ENCODE assay signal across 8 cellular contexts in the genomic region with DNA sequence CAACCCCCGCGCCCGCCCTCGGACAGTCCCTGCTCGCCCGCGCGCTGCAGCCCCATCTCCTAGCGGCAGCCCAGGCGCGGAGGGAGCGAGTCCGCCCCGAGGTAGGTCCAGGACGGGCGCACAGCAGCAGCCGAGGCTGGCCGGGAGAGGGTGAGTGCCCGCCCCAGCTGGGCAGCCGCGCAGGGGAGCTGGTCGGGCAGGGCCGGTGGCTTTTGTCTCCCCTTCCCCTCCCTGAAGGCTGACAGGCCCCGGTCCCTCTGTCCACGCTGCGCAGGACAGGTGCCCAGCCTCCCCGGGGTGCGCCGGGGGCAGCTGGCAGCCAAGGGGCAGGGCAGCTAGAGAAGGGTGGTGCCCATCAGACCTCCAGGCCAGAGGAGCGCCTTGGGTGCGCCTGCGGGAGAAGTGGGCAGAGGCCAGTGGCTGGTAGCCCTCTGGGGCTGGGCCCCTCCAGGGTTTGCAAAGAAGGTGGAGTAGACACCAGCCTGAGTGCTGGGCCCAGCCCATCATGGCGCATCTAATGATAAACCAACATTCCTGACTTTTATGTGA. TPM values are rescaled to one million over a fixed set of nuclear protein-coding genes. Genes with fewer than 3 reads are reported as not detected.
DNase-seq lines count a peak whose midpoint lies in the region; ATAC-seq and TF ChIP-seq lines count a peak whose summit lies in the region.

No MANE protein-coding gene starts in this region.

- H3K36me3 ChIP-seq in HCT116 (ENCODE audit: control insufficient read depth in 1 of 2, insufficient read depth in 2 of 2, low read length in 2 of 2) (peaks cover 11 to 20% of the 10 kb centered on the region in 2 experiments), adipocyte (ENCODE audit: control insufficient read depth, insufficient read depth, low read length, severe bottlenecking) (no peaks in the 10 kb centered on the region), iPS-18a (ENCODE audit: control insufficient read depth, low read depth, low read length) (no peaks in the 10 kb centered on the region), smooth muscle cell (ENCODE audit: low read depth) (no peaks in the 10 kb centered on the region)

- H3K27me3 ChIP-seq in HCT116 (ENCODE audit: insufficient read depth, low read length) (no peaks in the 10 kb centered on the region), adipocyte (replicated peaks; ENCODE audit: control insufficient read depth, insufficient read depth, low read length) (peaks cover 46% of the 10 kb centered on the region), iPS-18a (ENCODE audit: control insufficient read depth, insufficient read depth, low read length) (peaks cover 41% of the 10 kb centered on the region), smooth muscle cell (ENCODE audit: low read depth) (peaks cover 41% of the 10 kb centered on the region)

- H3K4me3 ChIP-seq in HCT116 (replicated peaks in 1 of 2; ENCODE audit: low read depth in 1 of 2, low read length in 2 of 2) (peak overlapping the region; percentile 87 to 95), adipocyte (ENCODE audit: low read length) (no peak overlapping the region), iPS-18a (ENCODE audit: low read length) (peak overlapping the region; percentile 46), smooth muscle cell (peak overlapping the region; percentile 52)

- H4K20me1 ChIP-seq in HCT116 (ENCODE audit: insufficient read depth) (no peaks in the 10 kb centered on the region), smooth muscle cell (ENCODE audit: low read depth) (peaks cover 30% of the 10 kb centered on the region)

- H2AFZ ChIP-seq in HCT116 (ENCODE audit: low read depth, low read length, poor library complexity, severe bottlenecking) (no peak overlapping the region), smooth muscle cell (ENCODE audit: low read depth) (no peak overlapping the region)

- no peaks in the 10 kb centered on the region for H3F3A ChIP-seq in smooth muscle cell (ENCODE audit: low read depth)

- RAD21 ChIA-PET in HCT116 (lab: Charles Lee; ENCODE audit: low non-redundant PET in 1 of 2, low total read pairs in 2 of 2, uncharacterized antibody in 2 of 2, unreplicated experiment in 2 of 2): interaction anchor here (0.9 to 1.7 kb wide), 5 partner anchors 14 to 38 kb away, joined by 3 to 5 read pairs (median 4); no protein-coding TSS in a partner anchor

- POLR2A ChIA-PET in HCT116 (lab: Charles Lee): interaction anchor here (0.6 to 3.8 kb wide), 13 partner anchors 8 to 59 kb away, joined by 3 to 45 read pairs (median 5); no protein-coding TSS in a partner anchor

- DNase-seq in HCT116 (ENCODE audit: low read depth, low spot score) (no peak), adipocyte (ENCODE audit: low read depth) (peak; percentile 38), smooth muscle cell (lab: John Stamatoyannopoulos, UW; ENCODE audit: unreplicated experiment) (no peak), GM19238 (ENCODE audit: insufficient read length, low spot score) (no peak), midbrain (lab: John Stamatoyannopoulos, UW) (no peak), NCI-H2196 (lab: John Stamatoyannopoulos, UW; ENCODE audit: unreplicated experiment) (no peak)

- 51% methylated on average over 15 of the region's 33 CpGs for WGBS in smooth muscle cell (ENCODE audit: low lambda C conversion rate)

- CTCF ChIA-PET in HCT116 (lab: Charles Lee): interaction anchor here (0.7 to 2.4 kb wide), 15 partner anchors 9 to 120 kb away, joined by 3 to 26 read pairs (median 5); a partner anchor contains a TSS

- H3K9me2 ChIP-seq in HCT116 (ENCODE audit: insufficient read depth): no peaks in the 10 kb centered on the region

- H3K4me1 ChIP-seq in HCT116 (ENCODE audit: control insufficient read depth in 1 of 2, insufficient read depth in 2 of 2, low read length in 2 of 2): peaks cover 27 to 43% of the 10 kb centered on the region in 2 experiments
- no peaks in the 10 kb centered on the region for H3K4me1 ChIP-seq in adipocyte (ENCODE audit: control insufficient read depth, insufficient read depth, low read length)
- H3K4me1 ChIP-seq in iPS-18a (ENCODE audit: control insufficient read depth, low read depth, low read length): no peaks in the 10 kb centered on the region
- H3K4me1 ChIP-seq in smooth muscle cell (ENCODE audit: low read depth): no peaks in the 10 kb centered on the region

- no peak; the same call in 1 of the 2 replicates for TF ChIP-seq RAD21 in HCT116 (IDR thresholded peaks at IDR 0.05; ENCODE audit: low read depth)

- H3K4me2 ChIP-seq in HCT116 (ENCODE audit: low read length) (peak overlapping the region; percentile 91), smooth muscle cell (peak overlapping the region; percentile 80)

- BruUV-seq in HCT116 (replicated peaks; lab: Mats Ljungman, UMichigan): TSS peak; percentile 50

- H3K79me2 ChIP-seq in HCT116 (ENCODE audit: insufficient read depth, low read length): peaks cover 47% of the 10 kb centered on the region
- H3K79me2 ChIP-seq in smooth muscle cell (ENCODE audit: low read depth): no peaks in the 10 kb centered on the region

- intact Hi-C loops in HCT116 (cut with micrococcal nuclease): loop anchor here (2.0 kb wide), 2 partner anchors 15 to 47 kb away; no protein-coding TSS in a partner anchor

- ATAC-seq in HCT116: peak; percentile 35
- ATAC-seq in HG03196 (IDR thresholded peaks at IDR 0.05; ENCODE audit: unreplicated experiment): no peak

- peak; percentile 27 for TF ChIP-seq POLR2A in HCT116 (IDR thresholded peaks at IDR 0.05; ENCODE audit: borderline replicate concordance, extremely low read depth, insufficient read depth, insufficient read length)

- peak overlapping the region; percentile 86 for H3K9ac ChIP-seq in HCT116 (ENCODE audit: low read length)
- no peak overlapping the region for H3K9ac ChIP-seq in adipocyte (ENCODE audit: low read length)
- H3K9ac ChIP-seq in iPS-18a (ENCODE audit: low read length): no peak overlapping the region
- peak overlapping the region; percentile 60 for H3K9ac ChIP-seq in smooth muscle cell (ENCODE audit: low read depth)

- H3K27ac ChIP-seq in HCT116 (ENCODE audit: low read depth, low read length) (peak overlapping the region; percentile 94), iPS-18a (ENCODE audit: low read length) (no peak overlapping the region), smooth muscle cell (ENCODE audit: low read depth) (peak overlapping the region; percentile 43)

- no peak for TF ChIP-seq CTCF in HCT116 (IDR thresholded peaks at IDR 0.05 in 2 of 3, conservative IDR thresholded peaks at IDR 0.05 in 1 of 3; ENCODE audit: borderline replicate concordance in 1 of 3, insufficient read depth in 1 of 3, low read depth in 2 of 3, low read length in 2 of 3)
- TF ChIP-seq CTCF in smooth muscle cell (IDR thresholded peaks at IDR 0.05; ENCODE audit: borderline replicate concordance, insufficient read depth, poor library complexity, severe bottlenecking): no peak

- H3K9me3 ChIP-seq in HCT116 (ENCODE audit: control insufficient read depth in 1 of 2, insufficient read depth in 1 of 2, low read depth in 1 of 2, low read length in 2 of 2) (no peaks in the 10 kb centered on the region), adipocyte (ENCODE audit: control insufficient read depth, low read length) (no peaks in the 10 kb centered on the region), iPS-18a (ENCODE audit: control insufficient read depth, low read depth, low read length) (no peaks in the 10 kb centered on the region), smooth muscle cell (replicated peaks; ENCODE audit: low read depth) (no peaks in the 10 kb centered on the region)

TF ChIP-seq in HCT116, 20 proteins besides CTCF, POLR2A, EP300 and RAD21 (continues in another document):
- TF ChIP-seq SIN3A (IDR thresholded peaks at IDR 0.05; ENCODE audit: low read depth) (peak; percentile 37; the same call in 1 of the 2 replicates), EGR1 (IDR thresholded peaks at IDR 0.05; ENCODE audit: low read depth) (no peak), YY1 (IDR thresholded peaks at IDR 0.05; ENCODE audit: extremely low read depth, insufficient replicate concordance, low read depth, low read length) (no peak), TCF7L2 (IDR thresholded peaks at IDR 0.05; ENCODE audit: borderline replicate concordance, extremely low read depth, insufficient read depth, insufficient read length) (no peak), ZFX (IDR thresholded peaks at IDR 0.05) (peak; percentile 65; the same call in 1 of the 2 replicates), POLR2AphosphoS5 (IDR thresholded peaks at IDR 0.05; ENCODE audit: low read depth, low read length) (peak; percentile 77), ZNF274 (IDR thresholded peaks at IDR 0.05; ENCODE audit: low read depth, low read length) (no peak), EZH2 (IDR thresholded peaks at IDR 0.05) (no peak)
- TF ChIP-seq, protein P1, sequence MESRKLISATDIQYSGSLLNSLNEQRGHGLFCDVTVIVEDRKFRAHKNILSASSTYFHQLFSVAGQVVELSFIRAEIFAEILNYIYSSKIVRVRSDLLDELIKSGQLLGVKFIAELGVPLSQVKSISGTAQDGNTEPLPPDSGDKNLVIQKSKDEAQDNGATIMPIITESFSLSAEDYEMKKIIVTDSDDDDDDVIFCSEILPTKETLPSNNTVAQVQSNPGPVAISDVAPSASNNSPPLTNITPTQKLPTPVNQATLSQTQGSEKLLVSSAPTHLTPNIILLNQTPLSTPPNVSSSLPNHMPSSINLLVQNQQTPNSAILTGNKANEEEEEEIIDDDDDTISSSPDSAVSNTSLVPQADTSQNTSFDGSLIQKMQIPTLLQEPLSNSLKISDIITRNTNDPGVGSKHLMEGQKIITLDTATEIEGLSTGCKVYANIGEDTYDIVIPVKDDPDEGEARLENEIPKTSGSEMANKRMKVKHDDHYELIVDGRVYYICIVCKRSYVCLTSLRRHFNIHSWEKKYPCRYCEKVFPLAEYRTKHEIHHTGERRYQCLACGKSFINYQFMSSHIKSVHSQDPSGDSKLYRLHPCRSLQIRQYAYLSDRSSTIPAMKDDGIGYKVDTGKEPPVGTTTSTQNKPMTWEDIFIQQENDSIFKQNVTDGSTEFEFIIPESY (IDR thresholded peaks at IDR 0.05; ENCODE audit: extremely low read depth, insufficient replicate concordance, low read length): no peak
- TF ChIP-seq, protein P2, sequence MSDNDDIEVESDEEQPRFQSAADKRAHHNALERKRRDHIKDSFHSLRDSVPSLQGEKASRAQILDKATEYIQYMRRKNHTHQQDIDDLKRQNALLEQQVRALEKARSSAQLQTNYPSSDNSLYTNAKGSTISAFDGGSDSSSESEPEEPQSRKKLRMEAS (IDR thresholded peaks at IDR 0.05): no peak

RNA-seq across cellular contexts. Expression of a gene that starts 0.3 kb away (rescaled TPM):
- total RNA-seq in HCT116 (2021; ENCODE audit: unreplicated experiment) (568 TPM), smooth muscle cell (66.0 and 83.8 TPM in 2 replicates)
- polyA plus RNA-seq in HCT116 (2012): 727 and 809 TPM in 2 replicates
- polyA plus RNA-seq in smooth muscle cell: 47.2 and 233 TPM in 2 replicates

RNA-seq across cellular contexts. Expression of a gene that starts 43.5 kb away (rescaled TPM):
- total RNA-seq in HCT116 (2021; ENCODE audit: unreplicated experiment) (57.8 TPM), smooth muscle cell (31.1 and 32.7 TPM in 2 replicates)
- polyA plus RNA-seq in HCT116 (2012): 64.9 and 68.3 TPM in 2 replicates
- polyA plus RNA-seq in smooth muscle cell: 88.8 and 108 TPM in 2 replicates

RNA-seq across cellular contexts. Expression of a gene that starts 54.4 kb away (rescaled TPM):
- total RNA-seq in HCT116 (2021; ENCODE audit: unreplicated experiment): 149 TPM
- polyA plus RNA-seq in HCT116 (2012): 107 and 111 TPM in 2 replicates
- total RNA-seq in smooth muscle cell: 75.4 and 87.7 TPM in 2 replicates
- polyA plus RNA-seq in smooth muscle cell: 119 and 135 TPM in 2 replicates

RNA-seq across cellular contexts. Expression of a gene that starts 54.6 kb away (rescaled TPM):
- total RNA-seq in HCT116 (2021; ENCODE audit: unreplicated experiment) (83.3 TPM), smooth muscle cell (12.5 and 38.2 TPM in 2 replicates)
- 55.3 and 61.6 TPM in 2 replicates for polyA plus RNA-seq in HCT116 (2012)
- polyA plus RNA-seq in smooth muscle cell: 15.4 and 15.7 TPM in 2 replicates

Comparison
In these comparisons a context has a peak if more than half of its experiments do, and no peak if none do; other contexts are left out.
1. H3K9ac ChIP-seq: peak in HCT116 (single experiment) and smooth muscle cell (single experiment); none in adipocyte (single experiment) and iPS-18a (single experiment).